9 cellular contexts compared by ENCODE assay signal in genomic region chr2:88669371-88670214, GRCh38. TPM values are rescaled to one million over a fixed set of nuclear protein-coding genes. Genes with fewer than 3 reads are reported as not detected.
DNase-seq lines count a peak whose midpoint lies in the region; ATAC-seq and TF ChIP-seq lines count a peak whose summit lies in the region.
"Had no signal": no experiment of that assay in that cellular context is flagged by ENCODE, and none has a peak within 500 bp of the region (broad histone marks: within the 10 kb centered on the region; RNA-seq: fewer than 3 reads in every experiment).

No MANE protein-coding gene starts in this region.

- H3K9me3 ChIP-seq in right atrium auricular region: no peaks in the 10 kb centered on the region

- no peaks in the 10 kb centered on the region for H3K4me1 Mint-ChIP-seq in activated naive CD4-positive, alpha-beta T cell treated with anti-CD3 and anti-CD28 coated beads, Interleukin-2, amount 10 ng/mL, durations not matched to agents 7 days and 5 days
- peaks cover 4% of the 10 kb centered on the region for H3K4me1 Mint-ChIP-seq in stimulated activated naive CD8-positive, alpha-beta T cell treated with anti-CD3 and anti-CD28 coated beads, Interleukin-15, amount 100 ng/mL, for 72 hours

- no peaks in the 10 kb centered on the region for H3K27me3 Mint-ChIP-seq in activated naive CD4-positive, alpha-beta T cell treated with anti-CD3 and anti-CD28 coated beads, Interleukin-2, amount 10 ng/mL, durations not matched to agents 7 days and 5 days
- H3K27me3 Mint-ChIP-seq in stimulated activated naive CD8-positive, alpha-beta T cell treated with anti-CD3 and anti-CD28 coated beads, Interleukin-15, amount 100 ng/mL, for 72 hours: peaks cover 7% of the 10 kb centered on the region

- peak; percentile 79 for ATAC-seq in stimulated activated naive CD8-positive, alpha-beta T cell treated with anti-CD3 and anti-CD28 coated beads, Interleukin-15, amount 100 ng/mL, for 72 hours
- no peak for ATAC-seq in GM19324 (IDR thresholded peaks at IDR 0.05; ENCODE audit: low FRiP score, unreplicated experiment)

- no peak overlapping the region for H3K4me3 Mint-ChIP-seq in activated naive CD4-positive, alpha-beta T cell treated with anti-CD3 and anti-CD28 coated beads, Interleukin-2, amount 10 ng/mL, durations not matched to agents 7 days and 5 days
- H3K4me3 Mint-ChIP-seq in stimulated activated naive CD8-positive, alpha-beta T cell treated with anti-CD3 and anti-CD28 coated beads, Interleukin-15, amount 100 ng/mL, for 72 hours: no peak overlapping the region

- H3K27ac ChIP-seq in right atrium auricular region: no peak overlapping the region
- H3K27ac ChIP-seq: SK-N-MC had no signal

- CTCF ChIA-PET in HEK293T (lab: Yijun Ruan, JAX): interaction anchor here (0.6 to 0.9 kb wide), 5 partner anchors 16 to 234 kb away, joined by 3 to 4 read pairs (median 3); no protein-coding TSS in a partner anchor
- CTCF ChIA-PET in activated naive CD4-positive, alpha-beta T cell treated with anti-CD3 and anti-CD28 coated beads, Interleukin-2, amount 10 ng/mL, durations not matched to agents 7 days and 5 days (lab: Charles Lee): interaction anchor here (0.6 to 10.6 kb wide), 20 partner anchors 9 to 122 kb away, joined by 3 to 167 read pairs (median 4); partner anchors contain the start of gene RPIA

- no peak overlapping the region for H3K4me3 ChIP-seq in right atrium auricular region
- H3K4me3 ChIP-seq: SK-N-MC had no signal

- TF ChIP-seq CTCF in AG09319 (IDR thresholded peaks at IDR 0.05; ENCODE audit: low read depth, low read length): peak; percentile 72
- peak; percentile 25 to 73 for TF ChIP-seq CTCF in right atrium auricular region (IDR thresholded peaks at IDR 0.05)

- H3K27ac Mint-ChIP-seq in activated naive CD4-positive, alpha-beta T cell treated with anti-CD3 and anti-CD28 coated beads, Interleukin-2, amount 10 ng/mL, durations not matched to agents 7 days and 5 days: no peak overlapping the region
- no peak overlapping the region for H3K27ac Mint-ChIP-seq in stimulated activated naive CD8-positive, alpha-beta T cell treated with anti-CD3 and anti-CD28 coated beads, Interleukin-15, amount 100 ng/mL, for 72 hours

- no peak for DNase-seq in AG09319 (ENCODE audit: extremely low read depth, low read depth)
- DNase-seq in GM03348 (ENCODE audit: low spot score): peak; percentile 67
- DNase-seq in HEK293T (ENCODE audit: extremely low spot score): peak; percentile 52
- peak; percentile 64 for DNase-seq in NCI-H146 (lab: John Stamatoyannopoulos, UW)
- peak; percentile 47 for DNase-seq in activated naive CD4-positive, alpha-beta T cell treated with anti-CD3 and anti-CD28 coated beads, Interleukin-2, amount 10 ng/mL, durations not matched to agents 7 days and 5 days
- DNase-seq in right atrium auricular region (ENCODE audit: low spot score): no peak
- DNase-seq in stimulated activated naive CD8-positive, alpha-beta T cell treated with anti-CD3 and anti-CD28 coated beads, Interleukin-15, amount 100 ng/mL, for 72 hours: peak; percentile 7 to 23

- no peaks in the 10 kb centered on the region for H3K36me3 ChIP-seq in right atrium auricular region

- POLR2A ChIA-PET in HEK293T (lab: Yijun Ruan, JAX): interaction anchor here (0.6 to 2.4 kb wide), 2 partner anchors 10 to 42 kb away, joined by 3 to 8 read pairs; partner anchors contain the start of gene EIF2AK3

- H3K36me3 Mint-ChIP-seq in activated naive CD4-positive, alpha-beta T cell treated with anti-CD3 and anti-CD28 coated beads, Interleukin-2, amount 10 ng/mL, durations not matched to agents 7 days and 5 days: no peaks in the 10 kb centered on the region

- peaks cover 0 to 6% of the 10 kb centered on the region in 2 donors for H3K4me1 ChIP-seq in right atrium auricular region

- H3K9me3 Mint-ChIP-seq in activated naive CD4-positive, alpha-beta T cell treated with anti-CD3 and anti-CD28 coated beads, Interleukin-2, amount 10 ng/mL, durations not matched to agents 7 days and 5 days: no peaks in the 10 kb centered on the region
- H3K9me3 Mint-ChIP-seq in stimulated activated naive CD8-positive, alpha-beta T cell treated with anti-CD3 and anti-CD28 coated beads, Interleukin-15, amount 100 ng/mL, for 72 hours: no peaks in the 10 kb centered on the region

- H3K27me3 ChIP-seq in right atrium auricular region: no peaks in the 10 kb centered on the region

TF ChIP-seq in HEK293T, 16 proteins besides CTCF, POLR2A, EP300 and RAD21:
- no peak for TF ChIP-seq PKNOX1 (IDR thresholded peaks at IDR 0.05)
- no peak for TF ChIP-seq SUZ12 (IDR thresholded peaks at IDR 0.05)
- no peak for TF ChIP-seq SP1 (IDR thresholded peaks at IDR 0.05)
- no peak for TF ChIP-seq ARNT (IDR thresholded peaks at IDR 0.05)
- TF ChIP-seq CTBP1 (IDR thresholded peaks at IDR 0.05; ENCODE audit: borderline replicate concordance): no peak

RNA-seq across cellular contexts. Expression of gene RPIA, which starts 21.9 kb away (rescaled TPM):
- total RNA-seq in right atrium auricular region: 1 to 10 TPM; 4.2 to 5.1 TPM

RNA-seq across cellular contexts. Expression of gene EIF2AK3, which starts 42.3 kb away (rescaled TPM):
- 10 to 100 TPM; 10.2 to 13.4 TPM for total RNA-seq in right atrium auricular region

Comparison
In these comparisons a context has a peak if more than half of its experiments do, and no peak if none do; other contexts are left out.
1. DNase-seq: peak in GM03348 (single experiment), HEK293T (single experiment), NCI-H146 (single experiment), activated naive CD4-positive, alpha-beta T cell treated with anti-CD3 and anti-CD28 coated beads, Interleukin-2, amount 10 ng/mL, durations not matched to agents 7 days and 5 days (single experiment) and stimulated activated naive CD8-positive, alpha-beta T cell treated with anti-CD3 and anti-CD28 coated beads, Interleukin-15, amount 100 ng/mL, for 72 hours (2 of 2); none in AG09319 (single experiment) and right atrium auricular region (single experiment).